ENCODE assay signal across 16 cellular contexts in the genomic region with DNA sequence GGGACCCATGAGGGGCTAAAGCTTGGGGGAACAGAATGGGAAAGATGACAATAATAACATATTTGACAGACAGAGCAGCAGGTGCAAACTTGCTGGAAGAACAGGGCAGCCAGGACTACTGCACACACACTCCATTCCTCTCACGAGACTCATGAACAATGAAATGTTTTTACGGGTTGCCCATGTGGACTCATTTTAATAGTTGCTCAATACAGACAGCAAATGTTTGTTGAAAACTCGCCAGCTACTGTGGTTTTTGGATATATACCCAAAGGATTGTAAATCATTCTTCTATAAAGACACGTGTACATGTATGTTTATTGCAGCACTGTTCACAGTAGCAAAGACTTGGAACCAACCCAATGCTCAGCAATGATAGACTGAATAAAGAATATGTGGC. TPM values are rescaled to one million over a fixed set of nuclear protein-coding genes. Genes with fewer than 3 reads are reported as not detected.
"Had no signal": no experiment of that assay in that cellular context is flagged by ENCODE, and none has a peak within 500 bp of the region (broad histone marks: within the 10 kb centered on the region; RNA-seq: fewer than 3 reads in every experiment).

No MANE protein-coding gene starts in this region.

- H3K4me3 Mint-ChIP-seq: activated CD4-positive, alpha-beta memory T cell treated with anti-CD3 and anti-CD28 coated beads, Interleukin-2, amount 10 ng/mL, durations not matched to agents 7 days and 5 days; memory B cell had no signal

- H3K4me1 Mint-ChIP-seq: activated CD4-positive, alpha-beta memory T cell treated with anti-CD3 and anti-CD28 coated beads, Interleukin-2, amount 10 ng/mL, durations not matched to agents 7 days and 5 days; memory B cell had no signal

- H3K4me1 ChIP-seq: colonic mucosa, heart left ventricle, left lung had no signal

- H3K9me3 Mint-ChIP-seq: activated CD4-positive, alpha-beta memory T cell treated with anti-CD3 and anti-CD28 coated beads, Interleukin-2, amount 10 ng/mL, durations not matched to agents 7 days and 5 days had no signal

- H3K9me3 ChIP-seq: colonic mucosa, left lung, ovary, thoracic aorta had no signal

- H3K27ac ChIP-seq: colonic mucosa, heart left ventricle, left lung, ovary, skin epidermis, stomach, thoracic aorta had no signal

- H3K27ac Mint-ChIP-seq: activated CD4-positive, alpha-beta memory T cell treated with anti-CD3 and anti-CD28 coated beads, Interleukin-2, amount 10 ng/mL, durations not matched to agents 7 days and 5 days; memory B cell had no signal

- ATAC-seq: heart left ventricle, left lung had no signal

- H3K36me3 ChIP-seq: colonic mucosa, heart left ventricle, left lung, ovary, stomach, thoracic aorta had no signal

- FAIRE-seq: endothelial cell of umbilical vein, frontal cortex had no signal

- DNase-seq: activated CD4-positive, alpha-beta memory T cell treated with anti-CD3 and anti-CD28 coated beads, Interleukin-2, amount 10 ng/mL, durations not matched to agents 7 days and 5 days; activated CD4-positive, alpha-beta T cell treated with anti-CD3 and anti-CD28 coated beads for 1 hour; activated T-cell treated with anti-CD3 and anti-CD28 coated beads, Interleukin-2, amount 50 U/mL, for 48 hours; aorta; colonic mucosa; heart left ventricle; left lung; ovary; stimulated activated CD4-positive, alpha-beta T cell treated with anti-CD3 and anti-CD28 coated beads, Interleukin-4, amount 100 ng/mL, for 4 hours; stomach had no signal

- H3K4me3 ChIP-seq: colonic mucosa, heart left ventricle, left lung, ovary, skin epidermis, stomach, thoracic aorta had no signal

- H3K27me3 ChIP-seq: colonic mucosa, ovary had no signal

RNA-seq across cellular contexts. Expression of a gene that starts 10.3 kb away (rescaled TPM):
- total RNA-seq: activated CD4-positive, alpha-beta memory T cell treated with anti-CD3 and anti-CD28 coated beads, Interleukin-2, amount 10 ng/mL, durations not matched to agents 7 days and 5 days; endothelial cell of umbilical vein; thoracic aorta; ureter had no signal
- polyA plus RNA-seq: endothelial cell of umbilical vein had no signal
